Comparison of ENCODE assay signal across 14 cellular contexts in the genomic region with DNA sequence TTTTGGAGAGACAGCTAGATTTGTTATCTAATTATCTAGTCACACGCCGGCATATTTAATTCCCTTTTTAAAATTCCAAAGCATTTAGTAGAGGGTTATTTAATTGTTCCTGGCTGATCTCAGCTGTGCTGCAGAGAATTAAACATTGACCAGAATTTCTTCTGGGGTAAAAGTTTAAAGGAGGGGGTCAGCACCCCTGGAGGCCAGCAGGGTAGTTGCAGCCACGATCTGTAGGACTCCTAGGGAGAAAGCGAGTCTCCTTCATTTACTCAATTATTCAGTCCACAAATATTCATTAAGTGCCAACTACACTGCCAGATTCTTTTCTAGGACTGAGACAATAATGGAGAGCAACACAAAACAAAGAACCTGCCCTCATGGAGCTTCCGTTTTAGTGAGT.
DNase-seq lines count a peak whose midpoint lies in the region; ATAC-seq and TF ChIP-seq lines count a peak whose summit lies in the region.
"Had no signal": no experiment of that assay in that cellular context is flagged by ENCODE, and none has a peak within 500 bp of the region (broad histone marks: within the 10 kb centered on the region; RNA-seq: fewer than 3 reads in every experiment).

No MANE protein-coding gene starts in this region.

- H3K4me1 Mint-ChIP-seq in neural progenitor cell = no peaks in the 10 kb centered on the region
- H3K4me1 Mint-ChIP-seq: activated naive CD8-positive, alpha-beta T cell treated with anti-CD3 and anti-CD28 coated beads, Interleukin-2, amount 50 U/mL, for 24 hours; CD8-positive, alpha-beta memory T cell had no signal

- H3F3A ChIP-seq in neural progenitor cell (ENCODE audit: low read depth) = no peaks in the 10 kb centered on the region

- H3K79me2 ChIP-seq in neural progenitor cell (ENCODE audit: low read depth) = no peaks in the 10 kb centered on the region

- TF ChIP-seq CTCF in GM12872 (IDR thresholded peaks at IDR 0.05; ENCODE audit: insufficient read depth, low read depth, low read length) (peak; percentile 50; the same call in 2 of the 3 replicates), cardiac fibroblast (IDR thresholded peaks at IDR 0.05; ENCODE audit: low read depth, low read length) (peak; percentile 38), neural progenitor cell (IDR thresholded peaks at IDR 0.05) (peak; percentile 40)

- no peak overlapping the region for H3K27ac Mint-ChIP-seq in neural progenitor cell
- H3K27ac Mint-ChIP-seq: activated naive CD8-positive, alpha-beta T cell treated with anti-CD3 and anti-CD28 coated beads, Interleukin-2, amount 50 U/mL, for 24 hours; CD8-positive, alpha-beta memory T cell; natural killer cell treated with Interleukin-12 subunit alpha and Interleukin-12 subunit beta and Interleukin-15 and Interleukin-18, amount 100 ng/mL, for 72 hours had no signal

- H3K9me3 Mint-ChIP-seq in neural progenitor cell = no peaks in the 10 kb centered on the region
- H3K9me3 Mint-ChIP-seq: activated naive CD8-positive, alpha-beta T cell treated with anti-CD3 and anti-CD28 coated beads, Interleukin-2, amount 50 U/mL, for 24 hours had no signal

- H3K4me3 Mint-ChIP-seq in neural progenitor cell = no peak overlapping the region
- H3K4me3 Mint-ChIP-seq: activated naive CD8-positive, alpha-beta T cell treated with anti-CD3 and anti-CD28 coated beads, Interleukin-2, amount 50 U/mL, for 24 hours; CD8-positive, alpha-beta memory T cell; natural killer cell treated with Interleukin-12 subunit alpha and Interleukin-12 subunit beta and Interleukin-15 and Interleukin-18, amount 100 ng/mL, for 72 hours had no signal

- no peaks in the 10 kb centered on the region for H4K20me1 ChIP-seq in neural progenitor cell (ENCODE audit: low read depth)

- H3K9ac ChIP-seq in neural progenitor cell = no peak overlapping the region

- no peaks in the 10 kb centered on the region for H3K36me3 ChIP-seq in neural progenitor cell

- no peaks in the 10 kb centered on the region for H3K9me3 ChIP-seq in neural progenitor cell (ENCODE audit: low read depth)

- H3K4me1 ChIP-seq in neural progenitor cell = no peaks in the 10 kb centered on the region

- H2AFZ ChIP-seq in neural progenitor cell (replicated peaks) = no peak overlapping the region

- H3K27ac ChIP-seq in neural progenitor cell = no peak overlapping the region
- H3K27ac ChIP-seq: skin epidermis had no signal

- H3K36me3 Mint-ChIP-seq in neural progenitor cell = no peaks in the 10 kb centered on the region
- H3K36me3 Mint-ChIP-seq: natural killer cell treated with Interleukin-12 subunit alpha and Interleukin-12 subunit beta and Interleukin-15 and Interleukin-18, amount 100 ng/mL, for 72 hours had no signal

- H3K4me2 ChIP-seq in neural progenitor cell = no peak overlapping the region

- H3K4me3 ChIP-seq in cardiac fibroblast (replicated peaks in 1 of 2; ENCODE audit: low read depth in 2 of 2, low read length in 2 of 2) = no peak overlapping the region
- H3K4me3 ChIP-seq in neural progenitor cell = no peak overlapping the region
- H3K4me3 ChIP-seq: skin epidermis had no signal

- H3K27me3 ChIP-seq in neural progenitor cell = no peaks in the 10 kb centered on the region

- ATAC-seq in HG03520 (IDR thresholded peaks at IDR 0.05; ENCODE audit: unreplicated experiment) = peak; percentile 51
- no peak for ATAC-seq in HG03139 (IDR thresholded peaks at IDR 0.05; ENCODE audit: unreplicated experiment)
- ATAC-seq in GM21825 (IDR thresholded peaks at IDR 0.05; ENCODE audit: unreplicated experiment) = no peak
- ATAC-seq: activated naive CD8-positive, alpha-beta T cell treated with anti-CD3 and anti-CD28 coated beads, Interleukin-2, amount 50 U/mL, for 24 hours; natural killer cell treated with Interleukin-12 subunit alpha and Interleukin-12 subunit beta and Interleukin-15 and Interleukin-18, amount 100 ng/mL, for 72 hours had no signal

- DNase-seq in cardiac fibroblast (ENCODE audit: low read depth in 2 of 2) = no peak
- DNase-seq in neural progenitor cell (ENCODE audit: low spot score) = no peak
- no peak for DNase-seq in NCI-H2107 (lab: John Stamatoyannopoulos, UW)
- DNase-seq in T-helper 2 cell = no peak
- DNase-seq: activated CD4-positive, alpha-beta T cell treated with anti-CD3 and anti-CD28 coated beads for 1 hour; activated naive CD8-positive, alpha-beta T cell treated with anti-CD3 and anti-CD28 coated beads, Interleukin-2, amount 50 U/mL, for 24 hours; CD8-positive, alpha-beta memory T cell; NCI-H2171 had no signal

- peaks cover 2% of the 10 kb centered on the region for H3K27me3 Mint-ChIP-seq in neural progenitor cell (ENCODE audit: insufficient read depth, low read depth)
- H3K27me3 Mint-ChIP-seq: activated naive CD8-positive, alpha-beta T cell treated with anti-CD3 and anti-CD28 coated beads, Interleukin-2, amount 50 U/mL, for 24 hours; natural killer cell treated with Interleukin-12 subunit alpha and Interleukin-12 subunit beta and Interleukin-15 and Interleukin-18, amount 100 ng/mL, for 72 hours had no signal
